ENCODE assay signal across 10 cellular contexts in genomic region chr22:29412772-29413171, GRCh38. TPM values are rescaled to one million over a fixed set of nuclear protein-coding genes. Genes with fewer than 3 reads are reported as not detected.
DNase-seq lines count a peak whose midpoint lies in the region; ATAC-seq and TF ChIP-seq lines count a peak whose summit lies in the region.
"Not testable (repeated sequence)": the region's sequence is repeated elsewhere in the genome, so short reads cannot be mapped to it uniquely, and the experiment has no call there.
"Had no signal": no experiment of that assay in that cellular context is flagged by ENCODE, and none has a peak within 500 bp of the region (broad histone marks: within the 10 kb centered on the region; RNA-seq: fewer than 3 reads in every experiment).

No MANE protein-coding gene starts in this region.

- intact Hi-C loops in left colon (cut with DNase I, micrococcal nuclease), result not testable (repeated sequence)

- peak; percentile 97 for ATAC-seq in SK-N-SH treated with all-trans-retinoic acid at 6 μM for 48 hours
- peak; percentile 69 for ATAC-seq in left colon

- not testable (repeated sequence) for H3K9me3 ChIP-seq in AG04450 (ENCODE audit: control insufficient read depth, insufficient read depth, low read length)

- not testable (repeated sequence) for DNase-seq in AG04450 (ENCODE audit: low read depth, low spot score); LNCaP clone FGC (ENCODE audit: low read depth); epithelial cell of proximal tubule (ENCODE audit: low read depth); left colon; retinal pigment epithelial cell (ENCODE audit: low read depth)
- peak; percentile 21 for DNase-seq in GM12865 (ENCODE audit: low read depth)
- DNase-seq in activated effector memory CD4-positive, alpha-beta T cell treated with anti-CD3 and anti-CD28 coated beads, Interleukin-2, amount 50 U/mL, for 16 hours, result peak; percentile 65

- H3K27ac ChIP-seq in AG04450 (ENCODE audit: low read depth, low read length), result not testable (repeated sequence)

- POLR2A ChIA-PET in AG04450 (lab: Yijun Ruan, JAX), result not testable (repeated sequence)

- peak; percentile 29 for TF ChIP-seq CTCF in AG04450 (IDR thresholded peaks at IDR 0.05; ENCODE audit: low read depth, low read length)
- TF ChIP-seq CTCF in GM12865 (IDR thresholded peaks at IDR 0.05; ENCODE audit: insufficient read depth, low read depth, low read length, missing control alignments), result peak; percentile 43
- peak; percentile 45 for TF ChIP-seq CTCF in LNCaP clone FGC (IDR thresholded peaks at IDR 0.05; ENCODE audit: control insufficient read depth, extremely low read depth, insufficient read depth)
- peak; percentile 55 for TF ChIP-seq CTCF in epithelial cell of proximal tubule (conservative IDR thresholded peaks at IDR 0.05; ENCODE audit: low read depth, low read length)
- TF ChIP-seq CTCF in retinal pigment epithelial cell (conservative IDR thresholded peaks at IDR 0.05; ENCODE audit: low read depth, low read length), result peak; percentile 37

- H3K4me3 ChIP-seq in AG04450 (ENCODE audit: low read depth, low read length); GM12865 (ENCODE audit: low read depth, low read length); LNCaP clone FGC (ENCODE audit: low read depth, low read length); epithelial cell of proximal tubule (ENCODE audit: low read depth, low read length); retinal pigment epithelial cell (ENCODE audit: low read length): not testable (repeated sequence)

- CTCF ChIA-PET in AG04450 (lab: Charles Lee), result not testable (repeated sequence)

- not testable (repeated sequence) for H3K27me3 ChIP-seq in AG04450 (ENCODE audit: control insufficient read depth, insufficient read depth, low read length)

RNA-seq across cellular contexts. Expression of gene AP1B1, which starts 24.4 kb away (rescaled TPM):
- polyA plus RNA-seq in AG04450 (2011; rRNA removed), result 54.1 and 63.7 TPM in 2 replicates
- 116 and 148 TPM in 2 replicates for polyA minus RNA-seq in AG04450 (2011; rRNA and poly(A)+ RNA removed)
- total RNA-seq in epithelial cell of proximal tubule (50.3 and 79.7 TPM in 2 replicates), left colon (100 to 1,000 TPM in 1 of 2 donors, 10 to 100 TPM in 1; 96.3 to 100 TPM)

RNA-seq across cellular contexts. Expression of gene RFPL1, which starts 25.6 kb away (rescaled TPM):
- polyA plus RNA-seq in AG04450 (2011; rRNA removed), result not detected in 2 replicates
- polyA minus RNA-seq in AG04450 (2011; rRNA and poly(A)+ RNA removed), result not detected in 2 replicates
- total RNA-seq in epithelial cell of proximal tubule, result not detected in 2 replicates
- not detected for total RNA-seq in left colon
- total RNA-seq: lower leg skin, temporal lobe had no signal
